1 cellular context compared by ENCODE assay signal in the genomic region with DNA sequence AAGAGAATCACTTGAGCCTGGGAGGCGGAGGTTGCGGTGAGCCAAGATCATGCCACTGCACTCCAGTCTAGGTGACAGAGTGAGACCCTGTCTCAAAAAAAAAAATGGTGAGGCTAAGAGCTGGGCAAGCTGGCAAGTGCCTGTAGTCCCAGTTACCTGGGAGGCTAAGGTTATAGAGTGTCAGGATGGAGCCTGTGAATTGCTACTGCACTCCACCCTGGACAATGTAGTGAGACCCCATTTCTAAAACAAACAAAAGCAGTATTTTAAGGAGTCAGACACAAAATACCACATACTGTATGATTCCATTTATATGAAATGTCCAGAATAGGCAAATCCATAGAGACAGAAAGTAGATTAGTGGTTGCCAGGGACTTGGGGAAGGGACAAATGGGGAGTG.
TF ChIP-seq lines count a peak whose summit lies in the region.

No MANE protein-coding gene starts in this region.

TF ChIP-seq in HepG2, 621 proteins besides CTCF, POLR2A, EP300 and RAD21:
- TF ChIP-seq ZNF121 (CRISPR knock-in tag; IDR thresholded peaks at IDR 0.05): peak; percentile 57; the same call in 1 of the 2 replicates
TF ChIP-seq in HepG2: peak in this region for 1; not testable (repeated sequence) for 620.
